ENCODE assay signal across 9 cellular contexts in genomic region chr1:244861683-244862082, GRCh38. TPM values are rescaled to one million over a fixed set of nuclear protein-coding genes. Genes with fewer than 3 reads are reported as not detected.
DNase-seq lines count a peak whose midpoint lies in the region; ATAC-seq and TF ChIP-seq lines count a peak whose summit lies in the region.
"Had no signal": no experiment of that assay in that cellular context is flagged by ENCODE, and none has a peak within 500 bp of the region (broad histone marks: within the 10 kb centered on the region; RNA-seq: fewer than 3 reads in every experiment).

No MANE protein-coding gene starts in this region.

- intact Hi-C loops in heart right ventricle (cut with DNase I) (loop anchor here in 8 of 10 donors (2.0 to 10.0 kb wide), 11 partner anchors 23 to 409 kb away; partner anchors contain the start of genes COX20 (in 3 of the 8), ADSS2 (in 1 of the 8) and DESI2 (in 1 of the 8)), Right ventricle myocardium inferior (cut with DNase I) (loop anchor here (2.0 kb wide), 1 partner anchor 209 kb away; the partner anchor contains the start of gene DESI2), aorta (cut with DNase I) (loop anchor here (2.0 to 10.0 kb wide), 4 partner anchors 27 to 1703 kb away; partner anchors contain the start of genes COX20 (in 2 of the 2), ADSS2 (in 1 of the 2), CNST (in 1 of the 2) and TFB2M (in 1 of the 2))

- in situ Hi-C loops in astrocyte of the spinal cord (cut with HindIII; ENCODE audit: low sequenced_read_pairs): no loop called here

- ATAC-seq in heart right ventricle (no peak), Right ventricle myocardium inferior (no peak), aorta (ENCODE audit: low FRiP score) (no peak)
- ATAC-seq: activated CD4-positive, CD25-positive, alpha-beta regulatory T cell treated with anti-CD3 and anti-CD28 coated beads, Interleukin-2, amount 50 U/mL, for 24 hours had no signal

- peaks cover 18 to 77% (median 64%) of the 10 kb centered on the region in 9 donors for H3K4me1 ChIP-seq in heart right ventricle
- H3K4me1 ChIP-seq in aorta (ENCODE audit: control insufficient read depth in 1 of 2, insufficient read depth in 2 of 2, low read length in 2 of 2): no peaks in the 10 kb centered on the region

- DNase-seq in heart right ventricle (no peak), Right ventricle myocardium inferior (ENCODE audit: missing footprints) (no peak), astrocyte of the spinal cord (ENCODE audit: low read depth, low spot score) (no peak), lung microvascular endothelial cell (ENCODE audit: low read depth in 2 of 2) (peak; percentile 19 to 28), aorta (no peak), NCI-H1436 treated with DMSO at 0.1 percent for 48 hours (lab: John Stamatoyannopoulos, UW) (no peak), medulla oblongata (ENCODE audit: extremely low spot score) (no peak), NCI-H2107 treated with DMSO at 0.1 percent for 48 hours (lab: John Stamatoyannopoulos, UW; ENCODE audit: unreplicated experiment) (no peak)

- WGBS in heart right ventricle, 2 donors: 3 to 9% methylated on average over 2 of the region's 2 CpGs
- 0 to 1% methylated on average over 2 of the region's 2 CpGs for WGBS in aorta, 2 donors

- H3K27ac ChIP-seq in heart right ventricle (peak overlapping the region in 5 of 10 donors; percentile 14 to 100 (median 100)), aorta (ENCODE audit: low read depth in 1 of 2, low read length in 2 of 2) (no peak overlapping the region)

- H3K9me3 ChIP-seq in heart right ventricle (no peaks in the 10 kb centered on the region), aorta (ENCODE audit: control insufficient read depth, low read length) (no peaks in the 10 kb centered on the region)

- TF ChIP-seq CTCF in heart right ventricle (IDR thresholded peaks at IDR 0.05) (no peak), astrocyte of the spinal cord (IDR thresholded peaks at IDR 0.05; ENCODE audit: low read depth, low read length) (no peak)

- H3K27me3 ChIP-seq in heart right ventricle (no peaks in the 10 kb centered on the region), aorta (ENCODE audit: control insufficient read depth in 1 of 2, insufficient read depth in 2 of 2, low read length in 1 of 2) (no peaks in the 10 kb centered on the region)

- peaks cover 0 to 59% (median 46%) of the 10 kb centered on the region in 9 donors for H3K36me3 ChIP-seq in heart right ventricle
- peaks cover 2% of the 10 kb centered on the region in 2 donors for H3K36me3 ChIP-seq in aorta (ENCODE audit: control insufficient read depth in 1 of 2, insufficient read depth in 2 of 2, low read length in 1 of 2)

- H3K4me3 ChIP-seq in heart right ventricle (peak overlapping the region in 9 of 10 donors; percentile 87 to 100 (median 92)), astrocyte of the spinal cord (ENCODE audit: low read depth, low read length) (peak overlapping the region; percentile 84), aorta (ENCODE audit: low read length in 2 of 2) (peak overlapping the region; percentile 28 to 88)

RNA-seq across cellular contexts. Expression of gene HNRNPU, which starts 2.7 kb away (rescaled TPM):
- total RNA-seq in heart right ventricle (100 to 1,000 TPM; 158 to 200 (median 175) TPM), Right ventricle myocardium inferior (165 TPM), lung microvascular endothelial cell (217 and 250 TPM in 2 replicates), aorta (100 to 1,000 TPM; 258 to 286 TPM)
- polyA plus RNA-seq in heart right ventricle (100 to 1,000 TPM in 1 of 2 donors, 10 to 100 TPM in 1; 91.0 to 107 TPM), aorta (100 to 1,000 TPM in 1 of 2 donors, 10 to 100 TPM in 1; 83.6 to 140 TPM)

RNA-seq across cellular contexts. Expression of gene COX20, which starts 26.2 kb away (rescaled TPM):
- total RNA-seq in heart right ventricle (10 to 100 TPM; 56.6 to 94.1 (median 64.4) TPM), Right ventricle myocardium inferior (58.4 TPM), lung microvascular endothelial cell (10.0 and 11.1 TPM in 2 replicates), aorta (10 to 100 TPM; 22.8 to 29.7 TPM)
- polyA plus RNA-seq in heart right ventricle (100 to 1,000 TPM in 1 of 2 donors, 10 to 100 TPM in 1; 59.1 to 139 TPM), aorta (100 to 1,000 TPM in 1 of 2 donors, 10 to 100 TPM in 1; 73.7 to 110 TPM)

Comparison
In these comparisons a context has a peak if more than half of its experiments do, and no peak if none do; other contexts are left out.
1. DNase-seq: peak in lung microvascular endothelial cell (2 of 2); none in heart right ventricle (0 of 2), Right ventricle myocardium inferior (single experiment), astrocyte of the spinal cord (single experiment), aorta (0 of 2), NCI-H1436 treated with DMSO at 0.1 percent for 48 hours (single experiment), medulla oblongata (single experiment) and NCI-H2107 treated with DMSO at 0.1 percent for 48 hours (single experiment).
2. Peak in every context shown above with its lines, with median percentiles within 50 percentile points of each other: H3K4me3 ChIP-seq.